Comparison of ENCODE assay signal across 16 cellular contexts in the genomic region with DNA sequence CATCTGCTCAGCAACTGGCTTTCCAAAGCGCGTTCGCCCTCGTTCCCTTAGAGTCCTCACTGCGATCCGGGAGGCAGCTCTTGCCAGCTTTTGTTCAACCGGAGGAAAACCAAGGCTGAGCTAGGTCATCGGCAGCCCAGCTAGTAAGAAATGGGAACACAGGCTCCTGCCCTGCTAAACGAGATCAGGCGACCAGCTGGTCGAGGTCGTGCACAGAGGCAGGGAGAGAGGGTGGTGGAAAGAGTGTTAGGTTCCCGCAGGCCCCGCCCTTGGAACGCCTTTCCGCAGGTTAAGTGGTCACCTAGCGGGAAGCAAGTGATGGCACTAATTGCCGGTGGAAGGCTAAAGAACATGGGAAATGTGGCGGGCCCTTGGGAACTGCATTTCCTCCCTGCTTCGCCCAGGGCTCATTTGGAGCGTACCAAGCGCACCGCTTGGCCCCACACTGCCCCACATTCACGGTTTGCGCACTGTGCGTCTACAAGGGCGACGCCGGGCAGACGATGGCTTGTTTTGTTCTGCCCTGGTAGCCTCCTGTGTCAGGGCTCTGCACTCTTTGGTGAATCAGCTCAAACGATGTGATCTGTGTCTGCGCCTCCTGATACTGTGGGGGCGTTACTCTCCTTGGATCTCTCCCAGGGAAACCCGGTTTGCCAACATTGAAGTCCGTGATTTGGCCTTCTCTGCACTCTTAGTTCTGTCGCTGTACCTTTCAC. TPM values are rescaled to one million over a fixed set of nuclear protein-coding genes. Genes with fewer than 3 reads are reported as not detected.
DNase-seq lines count a peak whose midpoint lies in the region; ATAC-seq and TF ChIP-seq lines count a peak whose summit lies in the region.
"Had no signal": no experiment of that assay in that cellular context is flagged by ENCODE, and none has a peak within 500 bp of the region (broad histone marks: within the 10 kb centered on the region; RNA-seq: fewer than 3 reads in every experiment).

No MANE protein-coding gene starts in this region.

- peaks cover 6% of the 10 kb centered on the region for H3K4me1 ChIP-seq in mucosa of descending colon (ENCODE audit: low read depth)
- H3K4me1 ChIP-seq in effector memory CD4-positive, alpha-beta T cell (ENCODE audit: control insufficient read depth, insufficient read depth, low read length, poor library complexity, severe bottlenecking), result peaks cover 8% of the 10 kb centered on the region

- TF ChIP-seq CTCF in GM20000 (IDR thresholded peaks at IDR 0.05; ENCODE audit: extremely low read depth, missing control alignments) (no peak), WERI-Rb-1 (IDR thresholded peaks at IDR 0.05; ENCODE audit: low read depth, low read length) (no peak), fibroblast of pulmonary artery (IDR thresholded peaks at IDR 0.05; ENCODE audit: low read length, missing control alignments) (no peak), neural cell (IDR thresholded peaks at IDR 0.05; ENCODE audit: poor library complexity, severe bottlenecking) (no peak), mucosa of descending colon (IDR thresholded peaks at IDR 0.05) (no peak)

- ATAC-seq in mucosa of descending colon (no peak), HG02970 (IDR thresholded peaks at IDR 0.05; ENCODE audit: low FRiP score, unreplicated experiment) (no peak)
- ATAC-seq: activated CD8-positive, alpha-beta memory T cell treated with anti-CD3 and anti-CD28 coated beads, Interleukin-2, amount 10 ng/mL, durations not matched to agents 7 days and 5 days had no signal

- intact Hi-C loops in mucosa of descending colon (cut with DNase I, micrococcal nuclease), result loop anchor here in 1 of 2 donors (10.0 kb wide), 1 partner anchor 115 kb away; the partner anchor contains the start of gene ANTXR2

- H3K4me3 ChIP-seq in WERI-Rb-1 (ENCODE audit: low read depth, low read length) (no peak overlapping the region), fibroblast of pulmonary artery (replicated peaks; ENCODE audit: low read depth, low read length) (no peak overlapping the region), neural cell (ENCODE audit: low read length) (no peak overlapping the region), mucosa of descending colon (no peak overlapping the region)
- no peak overlapping the region for H3K4me3 ChIP-seq in effector memory CD4-positive, alpha-beta T cell (ENCODE audit: insufficient read depth, low read depth, low read length, poor library complexity, severe bottlenecking)
- H3K4me3 ChIP-seq: heart left ventricle, lung had no signal

- H3K9me3 ChIP-seq in WERI-Rb-1 (ENCODE audit: severe bottlenecking) (no peaks in the 10 kb centered on the region), neural cell (ENCODE audit: low read length) (no peaks in the 10 kb centered on the region), mucosa of descending colon (no peaks in the 10 kb centered on the region)
- H3K9me3 ChIP-seq in effector memory CD4-positive, alpha-beta T cell (ENCODE audit: control insufficient read depth, low read length), result no peaks in the 10 kb centered on the region
- H3K9me3 ChIP-seq: heart left ventricle had no signal

- H3K79me2 ChIP-seq in neural cell (replicated peaks; ENCODE audit: insufficient read depth, low read length), result no peaks in the 10 kb centered on the region

- H3K4me2 ChIP-seq in neural cell (ENCODE audit: low read length), result no peak overlapping the region

- H3K27ac ChIP-seq in WERI-Rb-1, result peak overlapping the region; percentile 36; the same call in 1 of the 2 replicates
- no peak overlapping the region for H3K27ac ChIP-seq in neural cell (ENCODE audit: low read length)
- H3K27ac ChIP-seq in effector memory CD4-positive, alpha-beta T cell (ENCODE audit: insufficient read depth, low read length, poor library complexity, severe bottlenecking), result no peak overlapping the region
- H3K27ac ChIP-seq: heart left ventricle, VCaP had no signal

- no peaks in the 10 kb centered on the region for H3F3A ChIP-seq in neural cell (ENCODE audit: insufficient read depth, low read length, poor library complexity, severe bottlenecking)

- H4K20me1 ChIP-seq in neural cell (ENCODE audit: insufficient read depth), result no peaks in the 10 kb centered on the region

- H3K9me2 ChIP-seq in neural cell (ENCODE audit: insufficient read depth, low read length), result no peaks in the 10 kb centered on the region

- DNase-seq in GM20000 (ENCODE audit: low spot score), result peak; percentile 3
- DNase-seq in WERI-Rb-1, result no peak
- DNase-seq in fibroblast of pulmonary artery (ENCODE audit: low read depth), result peak; percentile 16
- no peak for DNase-seq in mucosa of descending colon
- DNase-seq in effector memory CD4-positive, alpha-beta T cell, result no peak
- DNase-seq in Kasumi-1 (lab: John Stamatoyannopoulos, UW), result no peak
- DNase-seq: activated CD8-positive, alpha-beta memory T cell treated with anti-CD3 and anti-CD28 coated beads, Interleukin-2, amount 10 ng/mL, durations not matched to agents 7 days and 5 days; activated naive CD4-positive, alpha-beta T cell; DMS53; heart left ventricle; NCI-H1694 treated with DMSO at 0.1 percent for 48 hours had no signal

- no peak overlapping the region for H3K9ac ChIP-seq in neural cell (ENCODE audit: low read length)

- H2AFZ ChIP-seq in neural cell (ENCODE audit: low read depth, low read length), result no peak overlapping the region

- no peak for TF ChIP-seq EP300 in neural cell (conservative IDR thresholded peaks at IDR 0.05; ENCODE audit: poor library complexity, severe bottlenecking)

- H3K36me3 ChIP-seq in WERI-Rb-1 (peaks cover 30% of the 10 kb centered on the region), neural cell (ENCODE audit: insufficient read depth, low read length) (no peaks in the 10 kb centered on the region), mucosa of descending colon (ENCODE audit: low read depth) (no peaks in the 10 kb centered on the region)
- H3K36me3 ChIP-seq in effector memory CD4-positive, alpha-beta T cell (ENCODE audit: control insufficient read depth, insufficient read depth, low read length), result no peaks in the 10 kb centered on the region
- H3K36me3 ChIP-seq: heart left ventricle had no signal

- H3K27me3 ChIP-seq in WERI-Rb-1 (ENCODE audit: insufficient read depth, low read depth, severe bottlenecking) (no peaks in the 10 kb centered on the region), neural cell (ENCODE audit: insufficient read depth, low read depth, low read length) (peaks cover 100% of the 10 kb centered on the region)
- no peaks in the 10 kb centered on the region for H3K27me3 ChIP-seq in effector memory CD4-positive, alpha-beta T cell (replicated peaks; ENCODE audit: control insufficient read depth, insufficient read depth, low read length, poor library complexity, severe bottlenecking)

- TF ChIP-seq RAD21 in neural cell (conservative IDR thresholded peaks at IDR 0.05), result no peak

TF ChIP-seq in neural cell, 6 proteins besides CTCF, POLR2A, EP300 and RAD21:
- TF ChIP-seq, protein P1, sequence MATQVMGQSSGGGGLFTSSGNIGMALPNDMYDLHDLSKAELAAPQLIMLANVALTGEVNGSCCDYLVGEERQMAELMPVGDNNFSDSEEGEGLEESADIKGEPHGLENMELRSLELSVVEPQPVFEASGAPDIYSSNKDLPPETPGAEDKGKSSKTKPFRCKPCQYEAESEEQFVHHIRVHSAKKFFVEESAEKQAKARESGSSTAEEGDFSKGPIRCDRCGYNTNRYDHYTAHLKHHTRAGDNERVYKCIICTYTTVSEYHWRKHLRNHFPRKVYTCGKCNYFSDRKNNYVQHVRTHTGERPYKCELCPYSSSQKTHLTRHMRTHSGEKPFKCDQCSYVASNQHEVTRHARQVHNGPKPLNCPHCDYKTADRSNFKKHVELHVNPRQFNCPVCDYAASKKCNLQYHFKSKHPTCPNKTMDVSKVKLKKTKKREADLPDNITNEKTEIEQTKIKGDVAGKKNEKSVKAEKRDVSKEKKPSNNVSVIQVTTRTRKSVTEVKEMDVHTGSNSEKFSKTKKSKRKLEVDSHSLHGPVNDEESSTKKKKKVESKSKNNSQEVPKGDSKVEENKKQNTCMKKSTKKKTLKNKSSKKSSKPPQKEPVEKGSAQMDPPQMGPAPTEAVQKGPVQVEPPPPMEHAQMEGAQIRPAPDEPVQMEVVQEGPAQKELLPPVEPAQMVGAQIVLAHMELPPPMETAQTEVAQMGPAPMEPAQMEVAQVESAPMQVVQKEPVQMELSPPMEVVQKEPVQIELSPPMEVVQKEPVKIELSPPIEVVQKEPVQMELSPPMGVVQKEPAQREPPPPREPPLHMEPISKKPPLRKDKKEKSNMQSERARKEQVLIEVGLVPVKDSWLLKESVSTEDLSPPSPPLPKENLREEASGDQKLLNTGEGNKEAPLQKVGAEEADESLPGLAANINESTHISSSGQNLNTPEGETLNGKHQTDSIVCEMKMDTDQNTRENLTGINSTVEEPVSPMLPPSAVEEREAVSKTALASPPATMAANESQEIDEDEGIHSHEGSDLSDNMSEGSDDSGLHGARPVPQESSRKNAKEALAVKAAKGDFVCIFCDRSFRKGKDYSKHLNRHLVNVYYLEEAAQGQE (IDR thresholded peaks at IDR 0.05; ENCODE audit: borderline replicate concordance), result no peak
- TF ChIP-seq MXI1 (conservative IDR thresholded peaks at IDR 0.05; ENCODE audit: poor library complexity, severe bottlenecking) (no peak), SMC3 (conservative IDR thresholded peaks at IDR 0.05; ENCODE audit: poor library complexity) (no peak), EZH2 (IDR thresholded peaks at IDR 0.05; ENCODE audit: borderline replicate concordance, insufficient read depth, low read length, poor library complexity, severe bottlenecking) (peak; percentile 70), POLR2AphosphoS5 (IDR thresholded peaks at IDR 0.05) (peak; percentile 28), TAF1 (IDR thresholded peaks at IDR 0.05; ENCODE audit: low read depth) (no peak)

RNA-seq across cellular contexts. Expression of gene PRDM8, which starts 7.2 kb away (rescaled TPM):
- 0.46 and 0.52 TPM in 2 replicates for polyA plus RNA-seq in neural cell
- polyA minus RNA-seq in neural cell, result 0.73 and 0.81 TPM in 2 replicates
- total RNA-seq in mucosa of descending colon, result 10 to 100 TPM in 1 of 3 donors, 1 to 10 TPM in 1, under 1 TPM in 1; 0.41 to 10.1 (median 2.9) TPM
- total RNA-seq: OCI-LY7 had no signal

Comparison
In these comparisons a context has a peak if more than half of its experiments do, and no peak if none do; other contexts are left out.
1. DNase-seq: peak in GM20000 (single experiment) and fibroblast of pulmonary artery (single experiment); none in WERI-Rb-1 (single experiment), mucosa of descending colon (0 of 3), effector memory CD4-positive, alpha-beta T cell (0 of 3) and Kasumi-1 (0 of 2).